In genomic region chr17:15943971-15944719, GRCh38 we compare ENCODE assay signal across 8 cellular contexts. TPM values are rescaled to one million over a fixed set of nuclear protein-coding genes. Genes with fewer than 3 reads are reported as not detected.
DNase-seq lines count a peak whose midpoint lies in the region; ATAC-seq and TF ChIP-seq lines count a peak whose summit lies in the region.

No MANE protein-coding gene starts in this region.

- peaks cover 0 to 10% (median 2%) of the 10 kb centered on the region in 4 donors for H3K4me1 Mint-ChIP-seq in CD4-positive, CD25-positive, alpha-beta regulatory T cell
- H3K4me1 Mint-ChIP-seq in endodermal cell = no peaks in the 10 kb centered on the region

- no peak overlapping the region for H3K27ac ChIP-seq in CD4-positive, CD25-positive, alpha-beta regulatory T cell (ENCODE audit: insufficient read depth, low read length, poor library complexity, severe bottlenecking)
- no peak overlapping the region for H3K27ac ChIP-seq in endodermal cell (ENCODE audit: low read depth, low read length)

- no peak for ATAC-seq in CD4-positive, CD25-positive, alpha-beta regulatory T cell (ENCODE audit: low read depth in 2 of 2)
- ATAC-seq in GM21423 (IDR thresholded peaks at IDR 0.05; ENCODE audit: unreplicated experiment) = no peak

- no peaks in the 10 kb centered on the region for H3K9me3 Mint-ChIP-seq in CD4-positive, CD25-positive, alpha-beta regulatory T cell
- no peaks in the 10 kb centered on the region for H3K9me3 Mint-ChIP-seq in endodermal cell

- no peaks in the 10 kb centered on the region for H3K36me3 Mint-ChIP-seq in CD4-positive, CD25-positive, alpha-beta regulatory T cell
- H3K36me3 Mint-ChIP-seq in endodermal cell (ENCODE audit: low read depth) = no peaks in the 10 kb centered on the region

- H3K4me3 Mint-ChIP-seq in CD4-positive, CD25-positive, alpha-beta regulatory T cell = peak overlapping the region; percentile 56 to 83 (median 72)
- peak overlapping the region; percentile 48 for H3K4me3 Mint-ChIP-seq in endodermal cell

- H2AFZ ChIP-seq in neuron (ENCODE audit: low read depth, low read length) = peak overlapping the region; percentile 99

- H3K9me3 ChIP-seq in CD4-positive, CD25-positive, alpha-beta regulatory T cell (ENCODE audit: control insufficient read depth in 2 of 2, low read length in 2 of 2) = no peaks in the 10 kb centered on the region
- H3K9me3 ChIP-seq in endodermal cell (ENCODE audit: control insufficient read depth, low read length) = no peaks in the 10 kb centered on the region
- H3K9me3 ChIP-seq in neuron (ENCODE audit: low read length) = peaks cover 3% of the 10 kb centered on the region

- H3K27ac Mint-ChIP-seq in CD4-positive, CD25-positive, alpha-beta regulatory T cell = no peak overlapping the region
- no peak overlapping the region for H3K27ac Mint-ChIP-seq in endodermal cell

- H3K4me3 ChIP-seq in CD4-positive, CD25-positive, alpha-beta regulatory T cell (ENCODE audit: low read depth, low read length) = no peak overlapping the region
- peak overlapping the region; percentile 54 for H3K4me3 ChIP-seq in LNCaP clone FGC (ENCODE audit: low read depth, low read length)
- peak overlapping the region; percentile 76 for H3K4me3 ChIP-seq in endodermal cell (ENCODE audit: low read length)
- H3K4me3 ChIP-seq in neuron (ENCODE audit: low read length) = peak overlapping the region; percentile 60

- H3K36me3 ChIP-seq in CD4-positive, CD25-positive, alpha-beta regulatory T cell (ENCODE audit: control insufficient read depth, insufficient read depth, low read length) = no peaks in the 10 kb centered on the region
- H3K36me3 ChIP-seq in endodermal cell (ENCODE audit: control insufficient read depth, insufficient read depth, low read length) (no peaks in the 10 kb centered on the region), neuron (ENCODE audit: insufficient read depth, low read length) (no peaks in the 10 kb centered on the region)

- peaks cover 17% of the 10 kb centered on the region for H3K27me3 ChIP-seq in CD4-positive, CD25-positive, alpha-beta regulatory T cell (ENCODE audit: control insufficient read depth, insufficient read depth, low read length)
- H3K27me3 ChIP-seq in endodermal cell (ENCODE audit: control insufficient read depth, insufficient read depth, low read length, poor library complexity, severe bottlenecking) = peaks cover 47% of the 10 kb centered on the region
- peaks cover 36% of the 10 kb centered on the region for H3K27me3 ChIP-seq in neuron (ENCODE audit: insufficient read depth, low read length)

- no peak for DNase-seq in CD4-positive, CD25-positive, alpha-beta regulatory T cell
- DNase-seq in LNCaP clone FGC (ENCODE audit: low read depth) (no peak), endodermal cell (peak; percentile 88), HT-29 (ENCODE audit: low spot score) (no peak), NCI-H526 treated with DMSO at 0.1 percent for 48 hours (lab: John Stamatoyannopoulos, UW) (no peak), NOMO-1 treated with DMSO at 0.1 percent for 48 hours (lab: John Stamatoyannopoulos, UW; ENCODE audit: unreplicated experiment) (no peak)

- WGBS in endodermal cell (ENCODE audit: insufficient coverage in 1 of 2, insufficient read length in 1 of 2), 2 experiments = 30 to 59% methylated on average over 7 to 37 of the region's 37 CpGs

- no peak overlapping the region for H3K9ac ChIP-seq in endodermal cell (ENCODE audit: extremely low read depth, low read length, poor library complexity, severe bottlenecking)

- TF ChIP-seq CTCF in LNCaP clone FGC (IDR thresholded peaks at IDR 0.05; ENCODE audit: control insufficient read depth, extremely low read depth, insufficient read depth) (no peak), endodermal cell (conservative IDR thresholded peaks at IDR 0.05) (no peak)

- peaks cover 52% of the 10 kb centered on the region for H3K27me3 Mint-ChIP-seq in CD4-positive, CD25-positive, alpha-beta regulatory T cell
- H3K27me3 Mint-ChIP-seq in endodermal cell (ENCODE audit: insufficient read depth) = peaks cover 61% of the 10 kb centered on the region

- H3K4me1 ChIP-seq in CD4-positive, CD25-positive, alpha-beta regulatory T cell (ENCODE audit: control insufficient read depth, insufficient read depth, low read length, poor library complexity, severe bottlenecking) = peaks cover 16% of the 10 kb centered on the region
- H3K4me1 ChIP-seq in endodermal cell (ENCODE audit: control insufficient read depth, insufficient read depth, low read length) = no peaks in the 10 kb centered on the region
- H3K4me1 ChIP-seq in neuron (ENCODE audit: insufficient read depth, low read length) = no peaks in the 10 kb centered on the region

RNA-seq across cellular contexts. Expression of gene ADORA2B, which starts 0.8 kb away (rescaled TPM):
- not detected for total RNA-seq in CD4-positive, CD25-positive, alpha-beta regulatory T cell
- polyA plus RNA-seq in CD4-positive, CD25-positive, alpha-beta regulatory T cell = under 1 TPM in 3 of 4 donors, not detected in 1; 0.18 to 0.99 (median 0.39) TPM
- 1 to 10 TPM; 1.8 to 2.0 TPM for total RNA-seq in endodermal cell
- 3.3 TPM for polyA plus RNA-seq in endodermal cell (2013, experiment 1 of 2)
- polyA plus RNA-seq in endodermal cell (2013, experiment 2 of 2) = 4.0 TPM
- total RNA-seq in HT-29 (2014; rRNA removed; shearing (Covaris generic)) = 5.3 and 8.2 TPM in 2 replicates

RNA-seq across cellular contexts. Expression of gene ZSWIM7, which starts 55.4 kb away (rescaled TPM):
- total RNA-seq in CD4-positive, CD25-positive, alpha-beta regulatory T cell = 11.6 TPM
- polyA plus RNA-seq in CD4-positive, CD25-positive, alpha-beta regulatory T cell = 10 to 100 TPM; 43.5 to 55.2 (median 51.2) TPM
- total RNA-seq in endodermal cell = 10 to 100 TPM; 45.5 to 58.8 TPM
- 53.4 TPM for polyA plus RNA-seq in endodermal cell (2013, experiment 1 of 2)
- polyA plus RNA-seq in endodermal cell (2013, experiment 2 of 2) = 50.8 TPM
- total RNA-seq in HT-29 (2014; rRNA removed; shearing (Covaris generic)) = 12.2 and 20.3 TPM in 2 replicates

RNA-seq across cellular contexts. Expression of gene TTC19, which starts 55.5 kb away (rescaled TPM):
- 44.3 TPM for total RNA-seq in CD4-positive, CD25-positive, alpha-beta regulatory T cell
- 10 to 100 TPM; 28.7 to 38.2 (median 29.0) TPM for polyA plus RNA-seq in CD4-positive, CD25-positive, alpha-beta regulatory T cell
- 10 to 100 TPM; 48.2 to 53.2 TPM for total RNA-seq in endodermal cell
- polyA plus RNA-seq in endodermal cell (2013, experiment 1 of 2) = 46.0 TPM
- polyA plus RNA-seq in endodermal cell (2013, experiment 2 of 2) = 45.3 TPM
- 45.8 and 52.5 TPM in 2 replicates for total RNA-seq in HT-29 (2014; rRNA removed; shearing (Covaris generic))
